Comparison of ENCODE assay signal across 8 cellular contexts in the genomic region with DNA sequence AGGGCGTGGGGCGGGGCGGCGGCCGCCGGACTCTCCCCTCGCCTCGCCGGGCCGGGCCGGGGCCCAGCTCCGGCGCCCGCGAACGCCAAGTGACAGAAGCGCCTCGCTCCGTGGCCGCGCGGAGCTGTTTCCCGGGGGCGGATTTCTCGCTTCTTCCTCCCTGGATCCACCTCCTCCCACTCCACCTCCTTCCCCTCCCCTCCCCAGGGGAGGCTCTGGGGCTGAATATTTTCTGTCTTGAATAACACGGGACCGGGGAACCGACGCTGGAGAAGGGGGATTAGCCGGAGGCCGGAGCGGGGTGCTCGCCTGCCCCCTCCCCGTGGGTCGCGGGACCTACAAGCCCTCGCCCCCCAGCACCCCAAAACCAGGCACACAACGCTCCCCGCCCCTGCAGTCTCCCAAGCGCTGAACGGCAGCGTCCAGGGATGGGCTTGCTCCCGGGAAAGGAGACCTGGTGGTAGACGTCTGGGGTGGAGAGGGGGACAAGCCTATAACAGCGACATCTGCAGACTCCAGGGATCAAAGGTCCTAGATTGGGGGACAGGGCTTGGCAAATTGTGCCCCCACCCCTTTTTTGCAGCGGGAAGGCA. TPM values are rescaled to one million over a fixed set of nuclear protein-coding genes. Genes with fewer than 3 reads are reported as not detected.
DNase-seq lines count a peak whose midpoint lies in the region; ATAC-seq and TF ChIP-seq lines count a peak whose summit lies in the region.

ARHGAP21 (minus strand) TSS at position 100 of the 593 bp plus-strand sequence. CDS start 1,988 bp downstream, outside the sequence.

- H3K4me3 Mint-ChIP-seq in activated naive CD8-positive, alpha-beta T cell treated with anti-CD3 and anti-CD28 coated beads for 36 hours: peak within 1 kb of the TSS; percentile 86

- H3K4me1 ChIP-seq in Peyer's patch (peaks cover 0 to 25% (median 0%) of the 10 kb centered on the region in 4 donors), urinary bladder (ENCODE audit: insufficient read depth) (no peaks in the 10 kb centered on the region)

- peak within 1 kb of the TSS; percentile 80 for H3K27ac Mint-ChIP-seq in activated naive CD8-positive, alpha-beta T cell treated with anti-CD3 and anti-CD28 coated beads for 36 hours

- H3K27me3 Mint-ChIP-seq in activated naive CD8-positive, alpha-beta T cell treated with anti-CD3 and anti-CD28 coated beads for 36 hours: no peaks in the 10 kb centered on the region

- H3K4me3 ChIP-seq in AG09309 (ENCODE audit: control insufficient read depth, low read depth, low read length) (peak within 1 kb of the TSS; percentile 83), Peyer's patch (peak within 1 kb of the TSS; percentile 64 to 92 (median 86)), urinary bladder (ENCODE audit: low read depth, low read length) (peak within 1 kb of the TSS; percentile 98)

- peaks cover 24% of the 10 kb centered on the region for H3K4me1 Mint-ChIP-seq in activated naive CD8-positive, alpha-beta T cell treated with anti-CD3 and anti-CD28 coated beads for 36 hours

- H3K27me3 ChIP-seq in Peyer's patch: no peaks in the 10 kb centered on the region

- TF ChIP-seq POLR2A in Peyer's patch (IDR thresholded peaks at IDR 0.05): peak; percentile 52 to 80

- H3K27ac ChIP-seq in Peyer's patch (peak within 1 kb of the TSS; percentile 86 to 99 (median 96)), urinary bladder (ENCODE audit: low read depth) (peak within 1 kb of the TSS; percentile 92)

- H3K9me3 Mint-ChIP-seq in activated naive CD8-positive, alpha-beta T cell treated with anti-CD3 and anti-CD28 coated beads for 36 hours: no peaks in the 10 kb centered on the region

- DNase-seq in AG09309 (ENCODE audit: low read depth): no peak
- peak; percentile 43 to 84 (median 81) for DNase-seq in Peyer's patch
- DNase-seq in activated naive CD8-positive, alpha-beta T cell treated with anti-CD3 and anti-CD28 coated beads for 36 hours: peak; percentile 52
- peak; percentile 78 for DNase-seq in glomerular visceral epithelial cell (ENCODE audit: extremely low spot score)
- peak; percentile 31 for DNase-seq in non-pigmented ciliary epithelial cell (ENCODE audit: low read depth)

- H3K36me3 Mint-ChIP-seq in activated naive CD8-positive, alpha-beta T cell treated with anti-CD3 and anti-CD28 coated beads for 36 hours: peaks cover 1% of the 10 kb centered on the region

- H3K36me3 ChIP-seq in Peyer's patch (no peaks in the 10 kb centered on the region), urinary bladder (ENCODE audit: insufficient read depth) (no peaks in the 10 kb centered on the region)

- no peaks in the 10 kb centered on the region for H3K9me3 ChIP-seq in Peyer's patch

- ATAC-seq in GM18517 (IDR thresholded peaks at IDR 0.05; ENCODE audit: unreplicated experiment) (peak; percentile 0), HG03342 (IDR thresholded peaks at IDR 0.05; ENCODE audit: unreplicated experiment) (peak; percentile 3)

- TF ChIP-seq CTCF in AG09309 (IDR thresholded peaks at IDR 0.05; ENCODE audit: control insufficient read depth, insufficient read depth, low read depth, low read length, missing control alignments) (peak; percentile 12), Peyer's patch (IDR thresholded peaks at IDR 0.05) (peak in 1 of 6 experiments; percentile 7)

- under 1% methylated on average over 46 of the region's 46 CpGs for WGBS in urinary bladder

RNA-seq across cellular contexts. Expression of gene ARHGAP21, which starts in this region (rescaled TPM):
- total RNA-seq in Peyer's patch (10 to 100 TPM; 64.8 to 91.6 (median 69.8) TPM), urinary bladder (233 TPM)
- 10 to 100 TPM; 22.1 to 22.4 TPM for total RNA-seq in activated naive CD8-positive, alpha-beta T cell treated with anti-CD3 and anti-CD28 coated beads for 36 hours
- 33.7 TPM for polyA plus RNA-seq in urinary bladder
